In genomic region chr17:34672176-34672785, GRCh38 we compare ENCODE assay signal across 17 cellular contexts.
DNase-seq lines count a peak whose midpoint lies in the region; ATAC-seq and TF ChIP-seq lines count a peak whose summit lies in the region.
"Had no signal": no experiment of that assay in that cellular context is flagged by ENCODE, and none has a peak within 500 bp of the region (broad histone marks: within the 10 kb centered on the region; RNA-seq: fewer than 3 reads in every experiment).

No MANE protein-coding gene starts in this region.

- TF ChIP-seq CTCF in VCaP (conservative IDR thresholded peaks at IDR 0.05) (no peak), progenitor cell of endocrine pancreas (IDR thresholded peaks at IDR 0.05; ENCODE audit: unreplicated experiment) (no peak)

- H3K9me3 ChIP-seq in MG63: no peaks in the 10 kb centered on the region
- H3K9me3 ChIP-seq: A549, HAP-1 had no signal

- peaks cover 10% of the 10 kb centered on the region for H3K27me3 Mint-ChIP-seq in progenitor cell of endocrine pancreas

- no peak overlapping the region for H3K4me3 Mint-ChIP-seq in progenitor cell of endocrine pancreas (ENCODE audit: low read depth)
- H3K4me3 Mint-ChIP-seq: CD4-positive, alpha-beta T cell had no signal

- H3K27ac Mint-ChIP-seq in progenitor cell of endocrine pancreas: no peak overlapping the region
- H3K27ac Mint-ChIP-seq: CD4-positive, alpha-beta T cell had no signal

- no peaks in the 10 kb centered on the region for H3K27me3 ChIP-seq in MG63

- H3K9me3 Mint-ChIP-seq in progenitor cell of endocrine pancreas (ENCODE audit: low read depth): no peaks in the 10 kb centered on the region
- H3K9me3 Mint-ChIP-seq: CD4-positive, alpha-beta T cell had no signal

- no peaks in the 10 kb centered on the region for H3K36me3 Mint-ChIP-seq in progenitor cell of endocrine pancreas (ENCODE audit: insufficient read depth)

- H3K4me3 ChIP-seq in MG63: no peak overlapping the region
- H3K4me3 ChIP-seq: A549, GM23248, HAP-1 had no signal

- no peak for ATAC-seq in left lobe of liver
- ATAC-seq: A549 had no signal

- H3K27ac ChIP-seq in VCaP: peak overlapping the region; percentile 99; the same call in 1 of the 2 replicates
- H3K27ac ChIP-seq: 22Rv1, A549, C4-2B, GM23248 had no signal

- H3K36me3 ChIP-seq in MG63: no peaks in the 10 kb centered on the region
- H3K36me3 ChIP-seq: HAP-1 had no signal

- H3K4me1 Mint-ChIP-seq in progenitor cell of endocrine pancreas (ENCODE audit: low read depth): peaks cover 1% of the 10 kb centered on the region

- DNase-seq in activated CD8-positive, alpha-beta memory T cell treated with anti-CD3 and anti-CD28 coated beads for 24 hours: peak; percentile 35
- DNase-seq in activated CD8-positive, alpha-beta memory T cell treated with anti-CD3 and anti-CD28 coated beads, Interleukin-2, amount 50 U/mL, for 48 hours: no peak
- DNase-seq in left lobe of liver (ENCODE audit: low spot score) (peak; percentile 24), progenitor cell of endocrine pancreas (ENCODE audit: low spot score, unreplicated experiment) (peak; percentile 2), MG63 (no peak), HUDEP-2 (lab: John Stamatoyannopoulos, UW; ENCODE audit: unreplicated experiment in 76 of 76) (no peak)
- DNase-seq in stimulated activated CD4-positive, alpha-beta T cell treated with anti-CD3 and anti-CD28 coated beads, Interleukin-4, amount 100 ng/mL, for 1 hour: no peak
- DNase-seq: AML-193; CD4-positive, alpha-beta T cell; DMS79 treated with DMSO at 0.1 percent for 48 hours; GF-D8; GM23248 had no signal

Comparison
In these comparisons a context has a peak if more than half of its experiments do, and no peak if none do; other contexts are left out.
1. DNase-seq: peak in activated CD8-positive, alpha-beta memory T cell treated with anti-CD3 and anti-CD28 coated beads for 24 hours (single experiment), left lobe of liver (single experiment) and progenitor cell of endocrine pancreas (single experiment); none in activated CD8-positive, alpha-beta memory T cell treated with anti-CD3 and anti-CD28 coated beads, Interleukin-2, amount 50 U/mL, for 48 hours (single experiment), MG63 (single experiment), stimulated activated CD4-positive, alpha-beta T cell treated with anti-CD3 and anti-CD28 coated beads, Interleukin-4, amount 100 ng/mL, for 1 hour (single experiment) and HUDEP-2 (0 of 76).